8 cellular contexts compared by ENCODE assay signal in genomic region chr12:112900298-112901145, GRCh38. TPM values are rescaled to one million over a fixed set of nuclear protein-coding genes. Genes with fewer than 3 reads are reported as not detected.
DNase-seq lines count a peak whose midpoint lies in the region; ATAC-seq and TF ChIP-seq lines count a peak whose summit lies in the region.

No MANE protein-coding gene starts in this region.

- no peak overlapping the region for H3K4ac ChIP-seq in IMR-90 (ENCODE audit: low read depth, low read length)

- BruUV-seq in IMR-90 (replicated peaks; lab: Mats Ljungman, UMichigan) (no TSS peak), Panc1 (replicated peaks; lab: Mats Ljungman, UMichigan) (no TSS peak)

- no peak overlapping the region for H3K23ac ChIP-seq in IMR-90 (ENCODE audit: low read depth, low read length)

- H3K27ac ChIP-seq in IMR-90 (ENCODE audit: insufficient read depth, low read length) = no peak overlapping the region
- H3K27ac ChIP-seq in Panc1 (ENCODE audit: low read length) = no peak overlapping the region

- H3K14ac ChIP-seq in IMR-90 (replicated peaks; ENCODE audit: low read depth, low read length) = no peak overlapping the region

- no peak overlapping the region for H2AK5ac ChIP-seq in IMR-90 (ENCODE audit: low read depth, low read length)

- TF ChIP-seq CTCF in IMR-90 (conservative IDR thresholded peaks at IDR 0.05; ENCODE audit: low read depth, low read length) (peak; percentile 47), Panc1 (IDR thresholded peaks at IDR 0.05) (peak; percentile 88)

- H3K4me2 ChIP-seq in IMR-90 (ENCODE audit: low read depth, low read length) = no peak overlapping the region

- H2BK5ac ChIP-seq in IMR-90 (ENCODE audit: low read depth, low read length, poor library complexity, severe bottlenecking) = no peak overlapping the region

- WGBS in IMR-90 (ENCODE audit: extremely low coverage in 2 of 2, insufficient read length in 1 of 2), 2 experiments = 64% methylated on average over 5 of the region's 11 CpGs; no CpG with 5 or more reads in 1 of the 2 experiments

- no peak for ATAC-seq in IMR-90 (ENCODE audit: low read depth)
- peak; percentile 79 for ATAC-seq in Panc1
- no peak for ATAC-seq in HG03045 (IDR thresholded peaks at IDR 0.05; ENCODE audit: unreplicated experiment)
- ATAC-seq in HG03521 (IDR thresholded peaks at IDR 0.05; ENCODE audit: unreplicated experiment) = no peak

- no peaks in the 10 kb centered on the region for H3K79me1 ChIP-seq in IMR-90 (ENCODE audit: low read depth in 1 of 2, low read length in 2 of 2)

- H4K5ac ChIP-seq in IMR-90 (ENCODE audit: low read depth, low read length) = no peak overlapping the region

- DNase-seq in ELR (ENCODE audit: low read depth) (peak; percentile 61), IMR-90 (peak; percentile 27), Panc1 (ENCODE audit: low read depth, low spot score) (peak; percentile 30), amniotic epithelial cell (ENCODE audit: low read depth) (peak; percentile 3), iris pigment epithelial cell (ENCODE audit: low read depth) (peak; percentile 44)
- peak; percentile 54 for DNase-seq in stimulated activated CD8-positive, alpha-beta memory T cell treated with anti-CD3 and anti-CD28 coated beads, Interleukin-4, amount 100 ng/mL, for 48 hours

- no peak overlapping the region for H2BK120ac ChIP-seq in IMR-90 (ENCODE audit: low read depth, low read length)

- intact Hi-C loops in IMR-90 (cut with micrococcal nuclease) (loop anchor here (1.0 kb wide), 1 partner anchor 131 kb away; no protein-coding TSS in a partner anchor), Panc1 (cut with micrococcal nuclease; ENCODE audit: unreplicated experiment) (no loop called here)

- H3K9me1 ChIP-seq in IMR-90 (ENCODE audit: insufficient read depth, low read length) = no peaks in the 10 kb centered on the region

- TF ChIP-seq POLR2A in IMR-90 (IDR thresholded peaks at IDR 0.05; ENCODE audit: low read depth, low read length) = no peak

- no peak overlapping the region for H2AK9ac ChIP-seq in IMR-90 (replicated peaks; ENCODE audit: low read depth, low read length, poor library complexity)

- no peaks in the 10 kb centered on the region for H4K20me1 ChIP-seq in IMR-90 (ENCODE audit: insufficient read depth, low read length)

- CTCF ChIA-PET in IMR-90 (lab: Yijun Ruan, JAX) = interaction anchor here (0.8 kb wide), 1 partner anchor 8 kb away, joined by 3 read pairs; no protein-coding TSS in a partner anchor
- CTCF ChIA-PET in Panc1 (lab: Charles Lee) = interaction anchor here (0.6 to 1.6 kb wide), 12 partner anchors 24 to 283 kb away, joined by 3 to 18 read pairs (median 6); no protein-coding TSS in a partner anchor

- no peaks in the 10 kb centered on the region for H3K27me3 ChIP-seq in IMR-90 (ENCODE audit: control insufficient read depth, insufficient read depth, low read length)
- H3K27me3 ChIP-seq in Panc1 (ENCODE audit: control insufficient read depth, insufficient read depth, low read length) = no peaks in the 10 kb centered on the region

- H2AFZ ChIP-seq in IMR-90 (replicated peaks; ENCODE audit: low read length, poor library complexity) = no peak overlapping the region

- no peak overlapping the region for H3K56ac ChIP-seq in IMR-90 (ENCODE audit: extremely low read depth, insufficient read depth, low read length)

- no peak overlapping the region for H4K91ac ChIP-seq in IMR-90 (ENCODE audit: insufficient read depth, low read depth, low read length)

- H3K4me1 ChIP-seq in IMR-90 (ENCODE audit: control insufficient read depth, insufficient read depth, low read length) (no peaks in the 10 kb centered on the region), Panc1 (ENCODE audit: control insufficient read depth, insufficient read depth, low read length) (no peaks in the 10 kb centered on the region)

- H3K4me3 ChIP-seq in IMR-90 (ENCODE audit: insufficient read depth, low read depth, low read length) (no peak overlapping the region), Panc1 (ENCODE audit: low read depth in 2 of 2, low read length in 2 of 2) (no peak overlapping the region)

- dilution Hi-C loops in IMR-90 (cut with HindIII; ENCODE audit: low sequenced_read_pairs, unreplicated experiment) = no loop called here

- POLR2A ChIA-PET in IMR-90 (lab: Charles Lee; ENCODE audit: unreplicated experiment) (no interaction called here), Panc1 (lab: Charles Lee) (no interaction called here)

- no peak overlapping the region for H2BK20ac ChIP-seq in IMR-90 (ENCODE audit: low read depth, low read length)

- TF ChIP-seq RAD21 in IMR-90 (IDR thresholded peaks at IDR 0.05; ENCODE audit: low read length) = peak; percentile 30; the same call in 1 of the 2 replicates

- H2BK15ac ChIP-seq in IMR-90 (ENCODE audit: low read depth, low read length) = no peak overlapping the region

- H3K9ac ChIP-seq in IMR-90 (ENCODE audit: low read depth, low read length) = no peak overlapping the region

- H4K8ac ChIP-seq in IMR-90 (ENCODE audit: low read depth in 2 of 2, low read length in 2 of 2) = no peak overlapping the region

- H3K9me3 ChIP-seq in IMR-90 (ENCODE audit: control insufficient read depth, insufficient read depth, low read length) = no peaks in the 10 kb centered on the region
- H3K9me3 ChIP-seq in Panc1 (ENCODE audit: control insufficient read depth, insufficient read depth, low read depth, low read length) = no peaks in the 10 kb centered on the region

- H3K36me3 ChIP-seq in IMR-90 (ENCODE audit: control insufficient read depth, insufficient read depth, low read length) (no peaks in the 10 kb centered on the region), Panc1 (ENCODE audit: control insufficient read depth, insufficient read depth, low read length) (no peaks in the 10 kb centered on the region)

- no peak overlapping the region for H3K18ac ChIP-seq in IMR-90 (ENCODE audit: low read depth, low read length)

- in situ Hi-C loops in IMR-90 (cut with MboI; ENCODE audit: low sequenced_read_pairs) = no loop called here
- in situ Hi-C loops in Panc1 (cut with HindIII; ENCODE audit: low pct_unique_long_range_greater_than_20kb, low sequenced_read_pairs) = no loop called here

TF ChIP-seq in IMR-90, 13 proteins besides CTCF, POLR2A, EP300 and RAD21:
- no peak for TF ChIP-seq CEBPB (IDR thresholded peaks at IDR 0.05; ENCODE audit: low read depth, low read length)
- no peak for TF ChIP-seq SMC3 (IDR thresholded peaks at IDR 0.05; ENCODE audit: low read depth, low read length)
- no peak for TF ChIP-seq MAFK (IDR thresholded peaks at IDR 0.05; ENCODE audit: low read depth, low read length)
- TF ChIP-seq RCOR1 (IDR thresholded peaks at IDR 0.05; ENCODE audit: insufficient replicate concordance, low read length) = no peak
- no peak for TF ChIP-seq ELK1 (IDR thresholded peaks at IDR 0.05; ENCODE audit: borderline replicate concordance, low read depth, low read length)
- TF ChIP-seq MAZ (IDR thresholded peaks at IDR 0.05; ENCODE audit: borderline replicate concordance, low read depth, low read length) = no peak
- no peak for TF ChIP-seq NFE2L2 (IDR thresholded peaks at IDR 0.05; ENCODE audit: low read depth, low read length)
- no peak for TF ChIP-seq RFX5 (IDR thresholded peaks at IDR 0.05; ENCODE audit: low read depth, low read length)
- TF ChIP-seq CHD1 (IDR thresholded peaks at IDR 0.05; ENCODE audit: low read depth, low read length) = no peak
- no peak for TF ChIP-seq MXI1 (IDR thresholded peaks at IDR 0.05; ENCODE audit: borderline replicate concordance, low read depth, low read length)
- TF ChIP-seq USF2 (IDR thresholded peaks at IDR 0.05; ENCODE audit: low read depth, low read length) = no peak
- no peak for TF ChIP-seq BHLHE40 (IDR thresholded peaks at IDR 0.05; ENCODE audit: low read depth, low read length)
- TF ChIP-seq FOS (IDR thresholded peaks at IDR 0.05; ENCODE audit: low read depth, low read length) = no peak

RNA-seq across cellular contexts. Expression of gene OAS1, which starts 6.2 kb away (rescaled TPM):
- total RNA-seq in IMR-90 (2012; rRNA removed) (not detected in 2 replicates), Panc1 (2021; ENCODE audit: unreplicated experiment) (4.5 TPM)
- not detected in 2 replicates for polyA plus RNA-seq in IMR-90 (2012; rRNA removed)
- polyA plus RNA-seq in IMR-90 (2012; cell fraction: cytosol; rRNA removed) = 0.11 TPM in 1 of 2 replicates, not detected in the other
- 0.03 TPM in 1 of 2 replicates, not detected in the other for polyA plus RNA-seq in IMR-90 (2012; cell fraction: nucleus; rRNA removed; ENCODE audit: low replicate concordance)
- polyA plus RNA-seq in Panc1 (2012; ENCODE audit: insufficient read length) = 2.3 TPM

RNA-seq across cellular contexts. Expression of gene OAS3, which starts 37.8 kb away (rescaled TPM):
- 4.1 and 4.4 TPM in 2 replicates for total RNA-seq in IMR-90 (2012; rRNA removed)
- 6.9 and 7.8 TPM in 2 replicates for polyA plus RNA-seq in IMR-90 (2012; rRNA removed)
- 3.8 and 4.8 TPM in 2 replicates for polyA plus RNA-seq in IMR-90 (2012; cell fraction: cytosol; rRNA removed)
- polyA plus RNA-seq in IMR-90 (2012; cell fraction: nucleus; rRNA removed; ENCODE audit: low replicate concordance) = 8.1 and 9.3 TPM in 2 replicates
- 33.3 TPM for total RNA-seq in Panc1 (2021; ENCODE audit: unreplicated experiment)
- 16.1 TPM for polyA plus RNA-seq in Panc1 (2012; ENCODE audit: insufficient read length)

Comparison
In these comparisons a context has a peak if more than half of its experiments do, and no peak if none do; other contexts are left out.
1. DNase-seq: peak in every context shown above with its lines; median percentile 61 in ELR; 54 in stimulated activated CD8-positive, alpha-beta memory T cell treated with anti-CD3 and anti-CD28 coated beads, Interleukin-4, amount 100 ng/mL, for 48 hours; 44 in iris pigment epithelial cell; 30 in Panc1; 27 in IMR-90; 3 in amniotic epithelial cell.